In the genomic region with DNA sequence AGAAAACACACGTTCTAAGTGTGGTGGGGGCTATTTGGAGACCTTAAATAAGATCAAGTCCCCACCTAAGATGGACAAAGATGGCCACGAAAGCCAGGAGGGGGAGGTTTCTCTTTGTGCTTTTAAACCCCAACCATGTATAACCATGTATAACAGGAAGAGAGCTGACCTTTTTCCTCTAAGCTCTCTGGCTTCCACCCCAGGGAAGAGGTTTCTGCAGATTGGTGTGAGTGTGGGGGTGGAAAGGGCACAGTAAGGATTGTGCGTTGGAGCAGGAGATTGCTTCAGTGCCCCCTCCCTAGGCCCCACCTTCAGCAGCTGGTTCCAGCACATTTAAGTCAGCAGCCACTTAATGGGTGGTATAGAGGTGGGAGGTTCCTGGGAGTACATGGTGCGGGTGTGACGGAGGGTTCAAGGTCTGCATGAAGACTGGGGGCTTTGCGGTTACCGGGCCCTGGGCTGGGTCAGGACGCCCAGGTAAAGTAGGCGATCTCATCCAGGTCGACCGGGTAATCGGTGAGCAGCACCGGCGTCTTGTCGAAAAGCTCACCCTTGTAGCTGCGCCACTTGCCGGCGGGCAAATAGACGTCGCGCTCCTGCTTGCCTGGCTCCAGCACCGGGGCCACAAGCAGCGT, we compare ENCODE assay signal across 19 cellular contexts. TPM values are rescaled to one million over a fixed set of nuclear protein-coding genes. Genes with fewer than 3 reads are reported as not detected.
DNase-seq lines count a peak whose midpoint lies in the region; ATAC-seq and TF ChIP-seq lines count a peak whose summit lies in the region.
"Had no signal": no experiment of that assay in that cellular context is flagged by ENCODE, and none has a peak within 500 bp of the region (broad histone marks: within the 10 kb centered on the region; RNA-seq: fewer than 3 reads in every experiment).

No MANE protein-coding gene starts in this region.

- H3K4me3 ChIP-seq in left ventricle myocardium inferior (peak overlapping the region; percentile 49), muscle layer of colon (ENCODE audit: low read depth in 1 of 2, low read length in 2 of 2) (no peak overlapping the region)
- H3K4me3 ChIP-seq: ascending aorta, mucosa of descending colon, thoracic aorta had no signal

- peaks cover 2 to 3% of the 10 kb centered on the region in 2 donors for H3K4me1 Mint-ChIP-seq in effector memory CD8-positive, alpha-beta T cell (ENCODE audit: low read depth in 2 of 2)
- no peaks in the 10 kb centered on the region for H3K4me1 Mint-ChIP-seq in stimulated activated memory B cell treated with anti-CD40 and anti-IgM and Interleukin-4, amounts not matched to agents 10 μg/mL and 1 μg/mL and 100 μg/mL, for 72 hours
- H3K4me1 Mint-ChIP-seq in activated T-helper 1 cell treated with anti-CD3 and anti-CD28 coated beads, Interleukin-12 subunit alpha, Interleukin-12 subunit beta, Interleukin-2, Interleukin-4 antibody, amounts not matched to agents 30 ng/mL and 10 ng/mL and 1 ng/mL, durations not matched to agents 14 hours and 24 hours and 36 hours (ENCODE audit: low read depth) = peaks cover 16% of the 10 kb centered on the region

- TF ChIP-seq CTCF in left ventricle myocardium inferior (IDR thresholded peaks at IDR 0.05; ENCODE audit: borderline replicate concordance) = no peak

- H3K9me3 ChIP-seq in left ventricle myocardium inferior (replicated peaks) (no peaks in the 10 kb centered on the region), muscle layer of colon (ENCODE audit: low read length) (no peaks in the 10 kb centered on the region)
- H3K9me3 ChIP-seq: ascending aorta, mucosa of descending colon, neutrophil, Peyer's patch, thoracic aorta had no signal

- no peak overlapping the region for H3K9ac ChIP-seq in muscle layer of colon (ENCODE audit: low read length)

- no peak overlapping the region for H3K27ac Mint-ChIP-seq in effector memory CD8-positive, alpha-beta T cell
- H3K27ac Mint-ChIP-seq in stimulated activated memory B cell treated with anti-CD40 and anti-IgM and Interleukin-4, amounts not matched to agents 10 μg/mL and 1 μg/mL and 100 μg/mL, for 72 hours = no peak overlapping the region
- no peak overlapping the region for H3K27ac Mint-ChIP-seq in activated T-helper 1 cell treated with anti-CD3 and anti-CD28 coated beads, Interleukin-12 subunit alpha, Interleukin-12 subunit beta, Interleukin-2, Interleukin-4 antibody, amounts not matched to agents 30 ng/mL and 10 ng/mL and 1 ng/mL, durations not matched to agents 14 hours and 24 hours and 36 hours
- H3K27ac Mint-ChIP-seq: activated CD4-positive, alpha-beta memory T cell treated with anti-CD3 and anti-CD28 coated beads for 36 hours; T-helper 2 cell treated with Interferon-gamma antibody and Interleukin-4, amounts not matched to agents 5 μg/mL and 100 μg/mL, for 36 hours had no signal

- H3K4me3 Mint-ChIP-seq in effector memory CD8-positive, alpha-beta T cell = peak overlapping the region; percentile 35 to 72
- peak overlapping the region; percentile 47 for H3K4me3 Mint-ChIP-seq in stimulated activated memory B cell treated with anti-CD40 and anti-IgM and Interleukin-4, amounts not matched to agents 10 μg/mL and 1 μg/mL and 100 μg/mL, for 72 hours
- H3K4me3 Mint-ChIP-seq in activated T-helper 1 cell treated with anti-CD3 and anti-CD28 coated beads, Interleukin-12 subunit alpha, Interleukin-12 subunit beta, Interleukin-2, Interleukin-4 antibody, amounts not matched to agents 30 ng/mL and 10 ng/mL and 1 ng/mL, durations not matched to agents 14 hours and 24 hours and 36 hours = no peak overlapping the region
- H3K4me3 Mint-ChIP-seq: activated CD4-positive, alpha-beta memory T cell treated with anti-CD3 and anti-CD28 coated beads for 36 hours; T-helper 2 cell treated with Interferon-gamma antibody and Interleukin-4, amounts not matched to agents 5 μg/mL and 100 μg/mL, for 36 hours had no signal

- H3K36me3 ChIP-seq in left ventricle myocardium inferior = peaks cover 27% of the 10 kb centered on the region
- H3K36me3 ChIP-seq in muscle layer of colon (ENCODE audit: insufficient read depth, low read length) = peaks cover 25% of the 10 kb centered on the region
- H3K36me3 ChIP-seq: neutrophil had no signal

- H3K4me1 ChIP-seq in left ventricle myocardium inferior = peaks cover 13% of the 10 kb centered on the region
- H3K4me1 ChIP-seq in muscle layer of colon (ENCODE audit: insufficient read depth, low read length) = peaks cover 31% of the 10 kb centered on the region
- H3K4me1 ChIP-seq: ascending aorta had no signal

- DNase-seq in left ventricle myocardium inferior = no peak
- DNase-seq in left ventricle myocardium superior = no peak
- no peak for DNase-seq in effector memory CD8-positive, alpha-beta T cell
- no peak for DNase-seq in stimulated activated CD8-positive, alpha-beta memory T cell treated with anti-CD3 and anti-CD28 coated beads, Interleukin-4, amount 100 ng/mL, for 48 hours
- DNase-seq in activated CD8-positive, alpha-beta memory T cell treated with anti-CD3 and anti-CD28 coated beads, Interleukin-2, amount 50 U/mL, for 4 hours = no peak
- DNase-seq in activated T-helper 1 cell treated with anti-CD3 and anti-CD28 coated beads, Interleukin-12 subunit alpha, Interleukin-12 subunit beta, Interleukin-2, Interleukin-4 antibody, amounts not matched to agents 30 ng/mL and 10 ng/mL and 1 ng/mL, durations not matched to agents 14 hours and 24 hours and 36 hours (ENCODE audit: low spot score) = no peak
- DNase-seq: activated CD4-positive, alpha-beta memory T cell treated with anti-CD3 and anti-CD28 coated beads for 36 hours; DMS153; HCEC 1CT; mucosa of descending colon; NCI-H1417; Peyer's patch had no signal

- H3K27me3 Mint-ChIP-seq in effector memory CD8-positive, alpha-beta T cell = no peaks in the 10 kb centered on the region
- no peaks in the 10 kb centered on the region for H3K27me3 Mint-ChIP-seq in stimulated activated memory B cell treated with anti-CD40 and anti-IgM and Interleukin-4, amounts not matched to agents 10 μg/mL and 1 μg/mL and 100 μg/mL, for 72 hours
- H3K27me3 Mint-ChIP-seq in activated T-helper 1 cell treated with anti-CD3 and anti-CD28 coated beads, Interleukin-12 subunit alpha, Interleukin-12 subunit beta, Interleukin-2, Interleukin-4 antibody, amounts not matched to agents 30 ng/mL and 10 ng/mL and 1 ng/mL, durations not matched to agents 14 hours and 24 hours and 36 hours (ENCODE audit: insufficient read depth) = no peaks in the 10 kb centered on the region
- H3K27me3 Mint-ChIP-seq: activated CD4-positive, alpha-beta memory T cell treated with anti-CD3 and anti-CD28 coated beads for 36 hours had no signal

- H3K27me3 ChIP-seq in left ventricle myocardium inferior (ENCODE audit: low read depth) (peaks cover 16% of the 10 kb centered on the region), muscle layer of colon (ENCODE audit: control insufficient read depth in 1 of 2, insufficient read depth in 2 of 2, low read length in 2 of 2) (no peaks in the 10 kb centered on the region)
- H3K27me3 ChIP-seq: ascending aorta, Peyer's patch had no signal

- H3K36me3 Mint-ChIP-seq in effector memory CD8-positive, alpha-beta T cell (ENCODE audit: insufficient read depth) = peaks cover 6% of the 10 kb centered on the region
- peaks cover 7% of the 10 kb centered on the region for H3K36me3 Mint-ChIP-seq in stimulated activated memory B cell treated with anti-CD40 and anti-IgM and Interleukin-4, amounts not matched to agents 10 μg/mL and 1 μg/mL and 100 μg/mL, for 72 hours
- peaks cover 18% of the 10 kb centered on the region for H3K36me3 Mint-ChIP-seq in activated T-helper 1 cell treated with anti-CD3 and anti-CD28 coated beads, Interleukin-12 subunit alpha, Interleukin-12 subunit beta, Interleukin-2, Interleukin-4 antibody, amounts not matched to agents 30 ng/mL and 10 ng/mL and 1 ng/mL, durations not matched to agents 14 hours and 24 hours and 36 hours (ENCODE audit: low read depth)

- no peaks in the 10 kb centered on the region for H3K9me3 Mint-ChIP-seq in effector memory CD8-positive, alpha-beta T cell
- peaks cover 12% of the 10 kb centered on the region for H3K9me3 Mint-ChIP-seq in stimulated activated memory B cell treated with anti-CD40 and anti-IgM and Interleukin-4, amounts not matched to agents 10 μg/mL and 1 μg/mL and 100 μg/mL, for 72 hours
- peaks cover 8% of the 10 kb centered on the region for H3K9me3 Mint-ChIP-seq in activated T-helper 1 cell treated with anti-CD3 and anti-CD28 coated beads, Interleukin-12 subunit alpha, Interleukin-12 subunit beta, Interleukin-2, Interleukin-4 antibody, amounts not matched to agents 30 ng/mL and 10 ng/mL and 1 ng/mL, durations not matched to agents 14 hours and 24 hours and 36 hours
- H3K9me3 Mint-ChIP-seq: activated CD4-positive, alpha-beta memory T cell treated with anti-CD3 and anti-CD28 coated beads for 36 hours had no signal

- ATAC-seq in left ventricle myocardium superior = no peak
- no peak for ATAC-seq in effector memory CD8-positive, alpha-beta T cell (replicated peaks)
- no peak for ATAC-seq in stimulated activated memory B cell treated with anti-CD40 and anti-IgM and Interleukin-4, amounts not matched to agents 10 μg/mL and 1 μg/mL and 100 μg/mL, for 72 hours
- ATAC-seq: esophagus mucosa, mucosa of descending colon had no signal

- intact Hi-C loops in left ventricle myocardium inferior (cut with micrococcal nuclease) = no loop called here
- intact Hi-C loops in left ventricle myocardium superior (cut with micrococcal nuclease) = no loop called here
- intact Hi-C loops in activated T-helper 1 cell treated with anti-CD3 and anti-CD28 coated beads, Interleukin-12 subunit alpha, Interleukin-12 subunit beta, Interleukin-2, Interleukin-4 antibody, amounts not matched to agents 30 ng/mL and 10 ng/mL and 1 ng/mL, durations not matched to agents 14 hours and 24 hours and 36 hours (cut with micrococcal nuclease) = no loop called here

- H3K27ac ChIP-seq in left ventricle myocardium inferior (replicated peaks) (no peak overlapping the region), muscle layer of colon (ENCODE audit: low read depth, low read length) (peak overlapping the region; percentile 61)
- H3K27ac ChIP-seq: ascending aorta, neutrophil, Peyer's patch, thoracic aorta had no signal

RNA-seq across cellular contexts. Expression of gene MYORG, which starts 6.2 kb away (rescaled TPM):
- total RNA-seq in left ventricle myocardium inferior = 6.3 TPM
- total RNA-seq in left ventricle myocardium superior = 5.3 TPM
- 1.0 and 1.9 TPM in 2 replicates for total RNA-seq in activated T-helper 1 cell treated with anti-CD3 and anti-CD28 coated beads, Interleukin-12 subunit alpha, Interleukin-12 subunit beta, Interleukin-2, Interleukin-4 antibody, amounts not matched to agents 30 ng/mL and 10 ng/mL and 1 ng/mL, durations not matched to agents 14 hours and 24 hours and 36 hours

RNA-seq across cellular contexts. Expression of gene NUDT2, which starts 41.1 kb away (rescaled TPM):
- 22.2 TPM for total RNA-seq in left ventricle myocardium inferior
- 19.6 TPM for total RNA-seq in left ventricle myocardium superior
- total RNA-seq in activated T-helper 1 cell treated with anti-CD3 and anti-CD28 coated beads, Interleukin-12 subunit alpha, Interleukin-12 subunit beta, Interleukin-2, Interleukin-4 antibody, amounts not matched to agents 30 ng/mL and 10 ng/mL and 1 ng/mL, durations not matched to agents 14 hours and 24 hours and 36 hours = 31.0 TPM in 2 replicates
- total RNA-seq: ascending aorta had no signal

RNA-seq across cellular contexts. Expression of gene KIF24, which starts 41.4 kb away (rescaled TPM):
- 0.63 TPM for total RNA-seq in left ventricle myocardium inferior
- total RNA-seq in left ventricle myocardium superior = 0.45 TPM
- 5.8 and 6.1 TPM in 2 replicates for total RNA-seq in activated T-helper 1 cell treated with anti-CD3 and anti-CD28 coated beads, Interleukin-12 subunit alpha, Interleukin-12 subunit beta, Interleukin-2, Interleukin-4 antibody, amounts not matched to agents 30 ng/mL and 10 ng/mL and 1 ng/mL, durations not matched to agents 14 hours and 24 hours and 36 hours
